ENCODE assay signal across 8 cellular contexts in genomic region chr18:77650799-77651385, GRCh38.
DNase-seq lines count a peak whose midpoint lies in the region; ATAC-seq and TF ChIP-seq lines count a peak whose summit lies in the region.

No MANE protein-coding gene starts in this region.

- TF ChIP-seq CTCF in OCI-LY1 (IDR thresholded peaks at IDR 0.05; ENCODE audit: low read length) (peak; percentile 83), gastroesophageal sphincter (IDR thresholded peaks at IDR 0.05) (peak; percentile 37 to 93 (median 74)), osteocyte (IDR thresholded peaks at IDR 0.05) (peak; percentile 59), uterus (IDR thresholded peaks at IDR 0.05) (peak; percentile 72 to 84 (median 82))

- DNase-seq in Caki2 (ENCODE audit: low read depth), result peak; percentile 22
- peak; percentile 1 for DNase-seq in HS-27A (ENCODE audit: low read depth)
- peak; percentile 85 for DNase-seq in osteocyte (ENCODE audit: extremely low spot score, unreplicated experiment)
- peak; percentile 46 to 80 for DNase-seq in uterus

- no peaks in the 10 kb centered on the region for H3K36me3 Mint-ChIP-seq in activated T-helper 17 cell treated with anti-CD3 and anti-CD28 coated beads, Interleukin-2, amount 50 U/mL, for 72 hours (ENCODE audit: low read depth)
- no peaks in the 10 kb centered on the region for H3K36me3 Mint-ChIP-seq in osteocyte (ENCODE audit: unreplicated experiment)

- H3K9ac ChIP-seq in OCI-LY1 (ENCODE audit: low read length), result no peak overlapping the region

- peak; percentile 75 for ATAC-seq in GM19468 (IDR thresholded peaks at IDR 0.05; ENCODE audit: extremely low read depth, unreplicated experiment)
- ATAC-seq in activated T-helper 17 cell treated with anti-CD3 and anti-CD28 coated beads, Interleukin-2, amount 50 U/mL, for 72 hours (replicated peaks), result peak; percentile 74
- peak; percentile 88 for ATAC-seq in gastroesophageal sphincter

- 11 to 33% methylated on average over 4 to 12 of the region's 28 CpGs for WGBS in gastroesophageal sphincter (ENCODE audit: low coverage in 1 of 2), 2 donors

- H3K4me3 ChIP-seq in OCI-LY1 (ENCODE audit: low read depth, low read length, poor library complexity, severe bottlenecking) (no peak overlapping the region), gastroesophageal sphincter (no peak overlapping the region), uterus (no peak overlapping the region)

- H3K9me2 ChIP-seq in OCI-LY1 (ENCODE audit: low read depth, low read length), result no peaks in the 10 kb centered on the region

- H2AFZ ChIP-seq in OCI-LY1 (ENCODE audit: low read length), result no peak overlapping the region

- no peak overlapping the region for H3K27ac Mint-ChIP-seq in activated T-helper 17 cell treated with anti-CD3 and anti-CD28 coated beads, Interleukin-2, amount 50 U/mL, for 72 hours
- no peak overlapping the region for H3K27ac Mint-ChIP-seq in osteocyte (ENCODE audit: unreplicated experiment)

- intact Hi-C loops in uterus (cut with DNase I; ENCODE audit: low total_unique reads), result no loop called here

- H3K4me1 ChIP-seq in OCI-LY1 (ENCODE audit: insufficient read depth, low read length, severe bottlenecking) (no peaks in the 10 kb centered on the region), gastroesophageal sphincter (peaks cover 0 to 6% (median 4%) of the 10 kb centered on the region in 3 donors), uterus (no peaks in the 10 kb centered on the region)

- in situ Hi-C loops in Caki2 (cut with HindIII; ENCODE audit: low pct_unique_long_range_greater_than_20kb, low sequenced_read_pairs), result no loop called here

- TF ChIP-seq POLR2A in gastroesophageal sphincter (IDR thresholded peaks at IDR 0.05) (no peak), uterus (IDR thresholded peaks at IDR 0.05) (no peak)

- no peaks in the 10 kb centered on the region for H3K9me3 ChIP-seq in OCI-LY1 (ENCODE audit: low read length)
- H3K9me3 ChIP-seq in gastroesophageal sphincter, result no peaks in the 10 kb centered on the region
- no peaks in the 10 kb centered on the region for H3K9me3 ChIP-seq in uterus

- H3K9me3 Mint-ChIP-seq in activated T-helper 17 cell treated with anti-CD3 and anti-CD28 coated beads, Interleukin-2, amount 50 U/mL, for 72 hours, result no peaks in the 10 kb centered on the region
- peaks cover 5% of the 10 kb centered on the region for H3K9me3 Mint-ChIP-seq in osteocyte (ENCODE audit: unreplicated experiment)

- H4K20me1 ChIP-seq in OCI-LY1 (ENCODE audit: insufficient read depth, low read length), result no peaks in the 10 kb centered on the region

- no peak overlapping the region for H3K4me3 Mint-ChIP-seq in activated T-helper 17 cell treated with anti-CD3 and anti-CD28 coated beads, Interleukin-2, amount 50 U/mL, for 72 hours
- H3K4me3 Mint-ChIP-seq in osteocyte (ENCODE audit: unreplicated experiment), result no peak overlapping the region

- H3K27me3 ChIP-seq in OCI-LY1 (ENCODE audit: insufficient read depth, low read length), result no peaks in the 10 kb centered on the region
- H3K27me3 ChIP-seq in gastroesophageal sphincter, result peaks cover 17% of the 10 kb centered on the region
- no peaks in the 10 kb centered on the region for H3K27me3 ChIP-seq in uterus

- H3K27me3 Mint-ChIP-seq in activated T-helper 17 cell treated with anti-CD3 and anti-CD28 coated beads, Interleukin-2, amount 50 U/mL, for 72 hours, result peaks cover 13% of the 10 kb centered on the region
- H3K27me3 Mint-ChIP-seq in osteocyte (ENCODE audit: unreplicated experiment), result no peaks in the 10 kb centered on the region

- no peaks in the 10 kb centered on the region for H3K4me1 Mint-ChIP-seq in activated T-helper 17 cell treated with anti-CD3 and anti-CD28 coated beads, Interleukin-2, amount 50 U/mL, for 72 hours
- no peaks in the 10 kb centered on the region for H3K4me1 Mint-ChIP-seq in osteocyte (ENCODE audit: unreplicated experiment)

- TF ChIP-seq EP300 in gastroesophageal sphincter (IDR thresholded peaks at IDR 0.05), result no peak

- no peaks in the 10 kb centered on the region for H3K79me2 ChIP-seq in OCI-LY1 (ENCODE audit: insufficient read depth, low read length)

- no peak overlapping the region for H3K27ac ChIP-seq in OCI-LY1 (ENCODE audit: low read depth, low read length, poor library complexity, severe bottlenecking)
- H3K27ac ChIP-seq in gastroesophageal sphincter, result no peak overlapping the region
- no peak overlapping the region for H3K27ac ChIP-seq in uterus

- H3K36me3 ChIP-seq in OCI-LY1 (ENCODE audit: insufficient read depth, low read length), result no peaks in the 10 kb centered on the region
- no peaks in the 10 kb centered on the region for H3K36me3 ChIP-seq in gastroesophageal sphincter
- no peaks in the 10 kb centered on the region for H3K36me3 ChIP-seq in uterus

- no peak overlapping the region for H3K4me2 ChIP-seq in OCI-LY1 (ENCODE audit: low read length)

- H3F3A ChIP-seq in OCI-LY1 (ENCODE audit: insufficient read depth, low read length), result no peaks in the 10 kb centered on the region

Comparison
In these comparisons a context has a peak if more than half of its experiments do, and no peak if none do; other contexts are left out.
1. DNase-seq: peak in every context shown above with its lines; median percentile 85 in osteocyte; 63 in uterus; 22 in Caki2; 1 in HS-27A.